Comparison of ENCODE assay signal across 8 cellular contexts in genomic region chr16:28873543-28874201, GRCh38. TPM values are rescaled to one million over a fixed set of nuclear protein-coding genes. Genes with fewer than 3 reads are reported as not detected.
A peak's percentile ranks its signal among the peaks of the same experiment; 100 is the strongest.
DNase-seq lines count a peak whose midpoint lies in the region; ATAC-seq and TF ChIP-seq lines count a peak whose summit lies in the region.

No MANE protein-coding gene starts in this region.

- peaks cover 40% of the 10 kb centered on the region for H3K36me3 Mint-ChIP-seq in CD4-positive, alpha-beta T cell (ENCODE audit: low read depth)

- peak; percentile 97 for ATAC-seq in CD4-positive, alpha-beta T cell (ENCODE audit: poor library complexity)
- no peak for ATAC-seq in GM19463 (IDR thresholded peaks at IDR 0.05; ENCODE audit: unreplicated experiment)

- intact Hi-C loops in CD4-positive, alpha-beta T cell (cut with DNase I, micrococcal nuclease), result loop anchor here (1.0 kb wide), 2 partner anchors 70 to 72 kb away; no protein-coding TSS in a partner anchor

- no peaks in the 10 kb centered on the region for H3K9me3 ChIP-seq in CD4-positive, alpha-beta T cell (ENCODE audit: control insufficient read depth, low read length)

- H3K4me1 Mint-ChIP-seq in CD4-positive, alpha-beta T cell (ENCODE audit: low read depth), result no peaks in the 10 kb centered on the region

- TF ChIP-seq CTCF in CD4-positive, alpha-beta T cell (IDR thresholded peaks at IDR 0.05), result peak; percentile 55
- TF ChIP-seq CTCF in LNCaP clone FGC (IDR thresholded peaks at IDR 0.05; ENCODE audit: control insufficient read depth, extremely low read depth, insufficient read depth), result peak; percentile 53
- TF ChIP-seq CTCF in fibroblast of the aortic adventitia (IDR thresholded peaks at IDR 0.05; ENCODE audit: insufficient read depth, low read length), result peak; percentile 67

- H3K4me3 ChIP-seq in LNCaP clone FGC (ENCODE audit: low read depth, low read length) (no peak overlapping the region), fibroblast of the aortic adventitia (ENCODE audit: low read depth, low read length) (no peak overlapping the region)

- peak; percentile 27 to 61 (median 46) for DNase-seq in CD4-positive, alpha-beta T cell
- DNase-seq in LNCaP clone FGC (ENCODE audit: low read depth) (no peak), activated T-cell treated with anti-CD3 and anti-CD28 coated beads for 1 hour (ENCODE audit: low read depth) (peak; percentile 42), fibroblast of the aortic adventitia (ENCODE audit: low read depth) (no peak), NCI-H1436 treated with DMSO at 0.1 percent for 48 hours (lab: John Stamatoyannopoulos, UW) (no peak), SHP77 (lab: John Stamatoyannopoulos, UW) (no peak)
- peak in 3 of 4 experiments; percentile 31 to 34 (median 33) for DNase-seq in stimulated activated CD4-positive, alpha-beta T cell treated with anti-CD3 and anti-CD28 coated beads, Interleukin-1b, Interleukin-23, amount 100 ng/mL, for 24 hours (ENCODE audit: low read depth in 4 of 4, low spot score in 1 of 4)

- CTCF ChIA-PET in CD4-positive, alpha-beta T cell (lab: Charles Lee), result interaction anchor here (0.6 to 2.8 kb wide), 5 partner anchors 12 to 295 kb away, joined by 3 to 9 read pairs (median 3); partner anchors contain the start of gene TUFM

- H3K27ac Mint-ChIP-seq in CD4-positive, alpha-beta T cell, result no peak overlapping the region

- POLR2A ChIA-PET in CD4-positive, alpha-beta T cell (lab: Charles Lee), result interaction anchor here (0.9 kb wide), 2 partner anchors 11 to 71 kb away, joined by 3 to 5 read pairs; no protein-coding TSS in a partner anchor

- no peaks in the 10 kb centered on the region for H3K9me3 Mint-ChIP-seq in CD4-positive, alpha-beta T cell

- H3K27me3 ChIP-seq in CD4-positive, alpha-beta T cell (ENCODE audit: control insufficient read depth, insufficient read depth, low read length), result no peaks in the 10 kb centered on the region

- no peak overlapping the region for H3K27ac ChIP-seq in CD4-positive, alpha-beta T cell (ENCODE audit: low read depth, low read length)

- H3K4me3 Mint-ChIP-seq in CD4-positive, alpha-beta T cell, result no peak overlapping the region

- H3K27me3 Mint-ChIP-seq in CD4-positive, alpha-beta T cell, result no peaks in the 10 kb centered on the region

RNA-seq across cellular contexts. Expression of gene ATP2A1, which starts 4.6 kb away (rescaled TPM):
- under 1 TPM; 0.56 to 0.77 TPM for total RNA-seq in CD4-positive, alpha-beta T cell
- total RNA-seq in fibroblast of the aortic adventitia (ENCODE audit: low replicate concordance), result 0.18 TPM in 1 of 2 replicates, not detected in the other

RNA-seq across cellular contexts. Expression of gene SH2B1, which starts 10.0 kb away (rescaled TPM):
- total RNA-seq in CD4-positive, alpha-beta T cell, result 10 to 100 TPM; 50.6 to 58.9 TPM
- 9.0 and 13.1 TPM in 2 replicates for total RNA-seq in fibroblast of the aortic adventitia (ENCODE audit: low replicate concordance)

RNA-seq across cellular contexts. Expression of gene TUFM, which starts 27.5 kb away (rescaled TPM):
- total RNA-seq in CD4-positive, alpha-beta T cell, result 100 to 1,000 TPM; 102 to 103 TPM
- 74.6 and 133 TPM in 2 replicates for total RNA-seq in fibroblast of the aortic adventitia (ENCODE audit: low replicate concordance)

RNA-seq across cellular contexts. Expression of gene ATXN2L, which starts 50.9 kb away (rescaled TPM):
- 100 to 1,000 TPM; 292 to 304 TPM for total RNA-seq in CD4-positive, alpha-beta T cell
- total RNA-seq in fibroblast of the aortic adventitia (ENCODE audit: low replicate concordance), result 45.5 and 69.8 TPM in 2 replicates

RNA-seq across cellular contexts. Expression of gene RABEP2, which starts 51.4 kb away (rescaled TPM):
- total RNA-seq in CD4-positive, alpha-beta T cell, result 10 to 100 TPM; 23.3 to 23.4 TPM
- total RNA-seq in fibroblast of the aortic adventitia (ENCODE audit: low replicate concordance), result 27.4 and 30.4 TPM in 2 replicates

Comparison
In these comparisons a context has a peak if more than half of its experiments do, and no peak if none do; other contexts are left out.
1. DNase-seq: peak in CD4-positive, alpha-beta T cell (10 of 10), activated T-cell treated with anti-CD3 and anti-CD28 coated beads for 1 hour (single experiment) and stimulated activated CD4-positive, alpha-beta T cell treated with anti-CD3 and anti-CD28 coated beads, Interleukin-1b, Interleukin-23, amount 100 ng/mL, for 24 hours (3 of 4); none in LNCaP clone FGC (single experiment), fibroblast of the aortic adventitia (single experiment), NCI-H1436 treated with DMSO at 0.1 percent for 48 hours (single experiment) and SHP77 (0 of 2).
2. Peak in every context shown above with its lines, with median percentiles within 50 percentile points of each other: CTCF ChIP-seq.